In genomic region chr7:2511769-2512168, GRCh38 we compare ENCODE assay signal across 9 cellular contexts. TPM values are rescaled to one million over a fixed set of nuclear protein-coding genes. Genes with fewer than 3 reads are reported as not detected.
DNase-seq lines count a peak whose midpoint lies in the region; ATAC-seq and TF ChIP-seq lines count a peak whose summit lies in the region.
"Had no signal": no experiment of that assay in that cellular context is flagged by ENCODE, and none has a peak within 500 bp of the region (broad histone marks: within the 10 kb centered on the region; RNA-seq: fewer than 3 reads in every experiment).

No MANE protein-coding gene starts in this region.

- H3K9me3 Mint-ChIP-seq in naive thymus-derived CD8-positive, alpha-beta T cell = no peaks in the 10 kb centered on the region

- CTCF ChIA-PET in SK-N-SH (lab: Yijun Ruan, JAX) = interaction anchor here (1.1 to 1.5 kb wide), 4 partner anchors 9 to 60 kb away, joined by 3 to 9 read pairs (median 4); no protein-coding TSS in a partner anchor

- no peak for DNase-seq in HL-60 (ENCODE audit: low read depth in 1 of 2, low spot score in 1 of 2)
- DNase-seq in body of pancreas = no peak
- peak in 1 of 10 donors; percentile 32 for DNase-seq in naive thymus-derived CD8-positive, alpha-beta T cell
- no peak for DNase-seq in SW 1271 (lab: John Stamatoyannopoulos, UW)
- no peak for DNase-seq in DMS153 (lab: John Stamatoyannopoulos, UW)
- no peak for DNase-seq in SK-N-SH

- no peaks in the 10 kb centered on the region for H3K79me2 ChIP-seq in SK-N-SH (ENCODE audit: insufficient read depth)

- peak; percentile 8 for ATAC-seq in body of pancreas
- ATAC-seq in naive thymus-derived CD8-positive, alpha-beta T cell = no peak
- no peak for ATAC-seq in GM21717 (IDR thresholded peaks at IDR 0.05; ENCODE audit: unreplicated experiment)

- no peaks in the 10 kb centered on the region for H3K36me3 ChIP-seq in BLaER1
- no peaks in the 10 kb centered on the region for H3K36me3 ChIP-seq in body of pancreas (replicated peaks in 1 of 2; ENCODE audit: insufficient read depth in 1 of 2, low read depth in 2 of 2)
- H3K36me3 ChIP-seq in SK-N-SH (replicated peaks in 1 of 2; ENCODE audit: control insufficient read depth in 1 of 2, insufficient read depth in 2 of 2, low read length in 1 of 2) = no peaks in the 10 kb centered on the region

- intact Hi-C loops in body of pancreas (cut with DNase I) = no loop called here

- H3K4me1 ChIP-seq in BLaER1 (peaks cover 93% of the 10 kb centered on the region), body of pancreas (peaks cover 27% of the 10 kb centered on the region), SK-N-SH (ENCODE audit: control insufficient read depth in 1 of 2, insufficient read depth in 2 of 2, low read depth in 1 of 2, low read length in 1 of 2) (peaks cover 15 to 84% of the 10 kb centered on the region in 2 experiments; a peak in 3 of 4 replicates)

- H3K9me3 ChIP-seq in BLaER1 (no peaks in the 10 kb centered on the region), body of pancreas (no peaks in the 10 kb centered on the region), SK-N-SH (no peaks in the 10 kb centered on the region)

- H3K36me3 Mint-ChIP-seq in naive thymus-derived CD8-positive, alpha-beta T cell = no peaks in the 10 kb centered on the region

- no peak for TF ChIP-seq EP300 in SK-N-SH (IDR thresholded peaks at IDR 0.05; ENCODE audit: borderline replicate concordance in 1 of 2, low read depth in 1 of 2, low read length in 1 of 2)

- H3K27me3 Mint-ChIP-seq in naive thymus-derived CD8-positive, alpha-beta T cell = no peaks in the 10 kb centered on the region

- H3K9ac ChIP-seq in BLaER1 (peak overlapping the region; percentile 80), SK-N-SH (no peak overlapping the region)

- WGBS in body of pancreas, 2 donors = 31 to 49% methylated on average over 5 to 18 of the region's 18 CpGs
- 86% methylated on average over 18 of the region's 18 CpGs for WGBS in SK-N-SH (ENCODE audit: low lambda C conversion rate)

- H4K20me1 ChIP-seq in BLaER1 (no peaks in the 10 kb centered on the region), SK-N-SH (ENCODE audit: insufficient read depth) (no peaks in the 10 kb centered on the region)

- peak overlapping the region; percentile 91 for H3K4me2 ChIP-seq in BLaER1
- H3K4me2 ChIP-seq in SK-N-SH = no peak overlapping the region

- H2AFZ ChIP-seq in SK-N-SH (ENCODE audit: low read depth) = no peak overlapping the region

- no peak for TF ChIP-seq RAD21 in SK-N-SH (IDR thresholded peaks at IDR 0.05; ENCODE audit: low read length)

- TF ChIP-seq CTCF in HL-60 (IDR thresholded peaks at IDR 0.05; ENCODE audit: insufficient read depth, low read length) (no peak), body of pancreas (IDR thresholded peaks at IDR 0.05) (no peak), SK-N-SH (IDR thresholded peaks at IDR 0.05) (no peak)

- H3F3A ChIP-seq in SK-N-SH (replicated peaks; ENCODE audit: insufficient read depth) = peaks cover 9% of the 10 kb centered on the region

- POLR2A ChIA-PET in naive thymus-derived CD8-positive, alpha-beta T cell (lab: Charles Lee) = interaction anchor here (0.9 to 22.8 kb wide), 20 partner anchors 9 to 941 kb away, joined by 3 to 821 read pairs (median 4); partner anchors contain the start of genes BRAT1, LFNG and TTYH3
- POLR2A ChIA-PET in SK-N-SH (lab: Yijun Ruan, JAX) = no interaction called here

- peak overlapping the region; percentile 75 to 88 (median 84) for H3K4me3 Mint-ChIP-seq in naive thymus-derived CD8-positive, alpha-beta T cell

- H3K27me3 ChIP-seq in BLaER1 (no peaks in the 10 kb centered on the region), HL-60 (ENCODE audit: insufficient read depth, poor library complexity, severe bottlenecking) (no peaks in the 10 kb centered on the region), body of pancreas (no peaks in the 10 kb centered on the region), SK-N-SH (ENCODE audit: insufficient read depth) (no peaks in the 10 kb centered on the region)

- no peak for TF ChIP-seq POLR2A in body of pancreas (IDR thresholded peaks at IDR 0.05)

- peak overlapping the region in 9 of 10 donors; percentile 96 to 99 (median 98) for H3K27ac Mint-ChIP-seq in naive thymus-derived CD8-positive, alpha-beta T cell

- H3K4me3 ChIP-seq in BLaER1 = peak overlapping the region; percentile 51
- no peak overlapping the region for H3K4me3 ChIP-seq in HL-60 (replicated peaks; ENCODE audit: insufficient read depth, low read length)
- H3K4me3 ChIP-seq in body of pancreas = no peak overlapping the region
- no peak overlapping the region for H3K4me3 ChIP-seq in SK-N-SH (ENCODE audit: low read depth in 2 of 2, low read length in 1 of 2)

- H3K27ac ChIP-seq in BLaER1 = peak overlapping the region; percentile 97
- H3K27ac ChIP-seq in HL-60 (replicated peaks) = peak overlapping the region; percentile 81
- peak overlapping the region in 2 of 4 donors; percentile 39 to 80 for H3K27ac ChIP-seq in body of pancreas
- peak overlapping the region in 1 of 2 experiments; percentile 98; a peak in 1 of 4 replicates for H3K27ac ChIP-seq in SK-N-SH (ENCODE audit: low read depth in 2 of 2, low read length in 1 of 2)

- H3K9me2 ChIP-seq in SK-N-SH = no peaks in the 10 kb centered on the region

- H3K4me1 Mint-ChIP-seq in naive thymus-derived CD8-positive, alpha-beta T cell = peaks cover 26 to 63% (median 57%) of the 10 kb centered on the region in 4 donors

TF ChIP-seq in SK-N-SH, 30 proteins besides CTCF, POLR2A, EP300 and RAD21 (continues in another document):
- no peak for TF ChIP-seq SMC3 (IDR thresholded peaks at IDR 0.05; ENCODE audit: low read depth, low read length)
- TF ChIP-seq TCF12 (IDR thresholded peaks at IDR 0.05) = no peak
- no peak for TF ChIP-seq USF1 (IDR thresholded peaks at IDR 0.05; ENCODE audit: borderline replicate concordance, low read depth)
- no peak for TF ChIP-seq EZH2phosphoT487 (IDR thresholded peaks at IDR 0.05; ENCODE audit: borderline replicate concordance, low read depth)
- no peak for TF ChIP-seq GATA2 (CRISPR knock-in tag; IDR thresholded peaks at IDR 0.05)
- no peak for TF ChIP-seq ZBTB33 (IDR thresholded peaks at IDR 0.05; ENCODE audit: borderline replicate concordance, low read depth)
- no peak for TF ChIP-seq MAX (IDR thresholded peaks at IDR 0.05; ENCODE audit: low read depth)
- TF ChIP-seq POLR2AphosphoS5 (IDR thresholded peaks at IDR 0.05; ENCODE audit: low read depth, low read length) = no peak
- no peak for TF ChIP-seq TAF1 (IDR thresholded peaks at IDR 0.05; ENCODE audit: borderline replicate concordance, low read depth, low read length)
- no peak for TF ChIP-seq FOXJ3 (CRISPR knock-in tag; IDR thresholded peaks at IDR 0.05)
- TF ChIP-seq NRF1 (IDR thresholded peaks at IDR 0.05; ENCODE audit: low read depth, low read length) = no peak

RNA-seq across cellular contexts. Expression of gene LFNG, which starts 7.8 kb away (rescaled TPM):
- total RNA-seq in body of pancreas = 100 to 1,000 TPM in 1 of 2 donors, 10 to 100 TPM in 1; 47.8 to 142 TPM
- total RNA-seq in naive thymus-derived CD8-positive, alpha-beta T cell = 100 to 1,000 TPM; 151 to 153 TPM
- 1 to 10 TPM in 2 of 3 donors, under 1 TPM in 1; 0.54 to 3.0 (median 1.6) TPM for polyA plus RNA-seq in naive thymus-derived CD8-positive, alpha-beta T cell
- polyA plus RNA-seq in SK-N-SH (2012; rRNA removed) = 7.6 and 9.4 TPM in 2 replicates
- polyA plus RNA-seq in SK-N-SH (2012; cell fraction: cytosol; rRNA removed) = 3.5 and 5.9 TPM in 2 replicates
- 13.3 and 14.4 TPM in 2 replicates for polyA plus RNA-seq in SK-N-SH (2012; cell fraction: nucleus; rRNA removed)

RNA-seq across cellular contexts. Expression of gene GRIFIN, which starts 35.6 kb away (rescaled TPM):
- total RNA-seq in body of pancreas = not detected
- not detected for total RNA-seq in naive thymus-derived CD8-positive, alpha-beta T cell
- not detected for polyA plus RNA-seq in naive thymus-derived CD8-positive, alpha-beta T cell
- not detected in 2 replicates for polyA plus RNA-seq in SK-N-SH (2012; rRNA removed)
- polyA plus RNA-seq in SK-N-SH (2012; cell fraction: cytosol; rRNA removed) = not detected in 2 replicates
- polyA plus RNA-seq in SK-N-SH (2012; cell fraction: nucleus; rRNA removed) = not detected in 2 replicates
- total RNA-seq: dermis microvascular lymphatic vessel endothelial cell had no signal

RNA-seq across cellular contexts. Expression of gene BRAT1, which starts 43.6 kb away (rescaled TPM):
- 10 to 100 TPM; 36.6 to 46.8 TPM for total RNA-seq in body of pancreas
- 10 to 100 TPM; 32.2 to 32.4 TPM for total RNA-seq in naive thymus-derived CD8-positive, alpha-beta T cell
- 10 to 100 TPM; 21.0 to 43.6 (median 25.4) TPM for polyA plus RNA-seq in naive thymus-derived CD8-positive, alpha-beta T cell
- polyA plus RNA-seq in SK-N-SH (2012; rRNA removed) = 34.1 and 36.2 TPM in 2 replicates
- polyA plus RNA-seq in SK-N-SH (2012; cell fraction: cytosol; rRNA removed) = 8.3 and 16.1 TPM in 2 replicates
- 154 and 256 TPM in 2 replicates for polyA plus RNA-seq in SK-N-SH (2012; cell fraction: nucleus; rRNA removed)

RNA-seq across cellular contexts. Expression of gene IQCE, which starts 47.0 kb away (rescaled TPM):
- total RNA-seq in body of pancreas = 10 to 100 TPM in 1 of 2 donors, 1 to 10 TPM in 1; 7.8 to 73.2 TPM
- total RNA-seq in naive thymus-derived CD8-positive, alpha-beta T cell = 1 to 10 TPM; 6.6 to 8.9 TPM
- 1 to 10 TPM in 2 of 3 donors, under 1 TPM in 1; 0.77 to 2.2 (median 2.0) TPM for polyA plus RNA-seq in naive thymus-derived CD8-positive, alpha-beta T cell
- polyA plus RNA-seq in SK-N-SH (2012; rRNA removed) = 14.4 and 15.1 TPM in 2 replicates
- 11.2 and 12.8 TPM in 2 replicates for polyA plus RNA-seq in SK-N-SH (2012; cell fraction: cytosol; rRNA removed)
- polyA plus RNA-seq in SK-N-SH (2012; cell fraction: nucleus; rRNA removed) = 37.7 and 46.3 TPM in 2 replicates
